ENCODE assay signal across 1 cellular context in genomic region chr16:583470-583814, GRCh38.
TF ChIP-seq lines count a peak whose summit lies in the region.

No MANE protein-coding gene starts in this region.

TF ChIP-seq in H1, 55 proteins besides CTCF, POLR2A, EP300 and RAD21:
- TF ChIP-seq SAP30 (IDR thresholded peaks at IDR 0.05; ENCODE audit: insufficient read depth, insufficient replicate concordance, low read length) (no peak), KDM5A (IDR thresholded peaks at IDR 0.05; ENCODE audit: low read length) (no peak), SP4 (IDR thresholded peaks at IDR 0.05; ENCODE audit: low read length) (no peak), HDAC6 (IDR thresholded peaks at IDR 0.05; ENCODE audit: low read depth, low read length) (no peak), TAF1 (IDR thresholded peaks at IDR 0.05; ENCODE audit: low read depth, low read length) (no peak), TEAD4 (IDR thresholded peaks at IDR 0.05; ENCODE audit: low read depth, low read length) (no peak), CTBP2 (IDR thresholded peaks at IDR 0.05; ENCODE audit: borderline replicate concordance, insufficient read depth, insufficient read length, low read length) (no peak), MAX (IDR thresholded peaks at IDR 0.05) (no peak)
